ENCODE assay signal across 10 cellular contexts in the genomic region with DNA sequence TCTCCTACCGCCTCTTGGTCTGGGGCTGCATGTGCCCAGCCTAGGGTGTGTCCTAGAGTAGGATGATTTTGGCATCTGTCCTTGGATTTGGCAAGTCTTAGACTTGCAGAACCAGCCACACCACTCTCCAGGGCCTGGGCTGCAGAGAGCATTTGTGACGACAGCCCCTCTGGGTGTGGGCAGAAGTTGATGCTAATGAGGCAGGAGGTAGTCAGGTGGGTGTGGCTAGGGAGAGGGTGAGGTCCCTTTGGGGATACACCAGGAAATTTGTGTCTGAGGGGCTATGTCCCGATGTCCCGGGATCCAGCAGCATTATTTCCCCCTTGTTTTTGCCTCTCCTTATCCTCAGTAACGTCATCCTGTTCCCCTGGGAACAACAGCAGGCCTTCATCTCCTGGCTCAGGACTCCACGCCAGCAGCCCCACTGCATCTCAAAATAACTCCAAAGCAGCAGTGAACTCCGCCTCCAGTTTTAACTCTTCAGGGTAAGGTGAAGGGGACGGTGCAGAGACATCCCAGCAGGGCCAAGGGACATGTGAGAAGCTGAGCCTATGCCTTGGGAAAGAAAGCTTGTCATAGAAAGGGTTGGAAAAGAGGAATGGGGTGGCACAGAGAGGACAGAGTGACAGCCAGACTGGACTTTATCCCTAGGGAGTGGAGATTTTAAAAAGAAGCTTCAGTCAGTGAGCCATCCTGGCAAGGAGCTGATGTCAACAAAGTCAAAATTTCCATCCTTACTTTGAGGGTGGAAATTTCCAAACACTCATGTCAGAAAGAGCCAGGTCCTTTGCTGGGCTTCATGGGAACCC. TPM values are rescaled to one million over a fixed set of nuclear protein-coding genes. Genes with fewer than 3 reads are reported as not detected.
DNase-seq lines count a peak whose midpoint lies in the region; ATAC-seq and TF ChIP-seq lines count a peak whose summit lies in the region.
"Had no signal": no experiment of that assay in that cellular context is flagged by ENCODE, and none has a peak within 500 bp of the region (broad histone marks: within the 10 kb centered on the region; RNA-seq: fewer than 3 reads in every experiment).

No MANE protein-coding gene starts in this region.

- 11 to 12% methylated on average over 8 of the region's 8 CpGs for WGBS in esophagus, 2 donors

- H3K4me1 ChIP-seq in esophagus (ENCODE audit: control insufficient read depth in 2 of 2, insufficient read depth in 2 of 2, low read length in 1 of 2) (peaks cover 0 to 10% of the 10 kb centered on the region in 2 donors), vagina (peaks cover 22% of the 10 kb centered on the region)

- H3K27ac ChIP-seq in esophagus (ENCODE audit: low read depth in 2 of 2, low read length in 1 of 2): peak overlapping the region; percentile 66 to 89
- H3K27ac ChIP-seq in vagina: peak overlapping the region; percentile 83
- no peak overlapping the region for H3K27ac ChIP-seq in brain microvascular endothelial cell

- TF ChIP-seq POLR2A in vagina (IDR thresholded peaks at IDR 0.05): no peak

- intact Hi-C loops in vagina (cut with DNase I): no loop called here

- H3K27me3 ChIP-seq in esophagus (ENCODE audit: control insufficient read depth in 1 of 2, insufficient read depth in 2 of 2, low read length in 2 of 2): no peaks in the 10 kb centered on the region
- H3K27me3 ChIP-seq in vagina: no peaks in the 10 kb centered on the region
- no peaks in the 10 kb centered on the region for H3K27me3 ChIP-seq in brain microvascular endothelial cell (replicated peaks)

- H3K4me3 ChIP-seq in esophagus (ENCODE audit: low read depth in 1 of 2, low read length in 2 of 2): peak overlapping the region; percentile 26 to 29
- H3K4me3 ChIP-seq in vagina: peak overlapping the region; percentile 25 to 31
- H3K4me3 ChIP-seq in brain microvascular endothelial cell (ENCODE audit: low read depth, low read length): no peak overlapping the region

- H3K4me1 Mint-ChIP-seq in mesothelial cell of epicardium: peaks cover 28% of the 10 kb centered on the region

- H3K4me3 Mint-ChIP-seq in mesothelial cell of epicardium: no peak overlapping the region
- H3K4me3 Mint-ChIP-seq: activated naive CD8-positive, alpha-beta T cell had no signal

- in situ Hi-C loops in brain microvascular endothelial cell (cut with HindIII; ENCODE audit: low pct_ligation_motif_present, low sequenced_read_pairs): no loop called here

- DNase-seq in SIG-M5 treated with dmso at 0.1 percent for 504 hours (lab: John Stamatoyannopoulos, UW; ENCODE audit: unreplicated experiment): peak; percentile 33
- no peak for DNase-seq in SIG-M5 (lab: John Stamatoyannopoulos, UW)
- DNase-seq in mesothelial cell of epicardium (ENCODE audit: low spot score in 2 of 2, unreplicated experiment in 2 of 2): no peak
- DNase-seq in vagina (ENCODE audit: extremely low spot score in 2 of 2): no peak
- no peak for DNase-seq in activated CD4-positive, CD25-positive, alpha-beta regulatory T cell treated with anti-CD3 and anti-CD28 coated beads, Interleukin-2, amount 50 U/mL, for 72 hours
- DNase-seq in brain microvascular endothelial cell: no peak
- DNase-seq: NCI-H2107 had no signal

- H3K36me3 Mint-ChIP-seq in mesothelial cell of epicardium: no peaks in the 10 kb centered on the region
- H3K36me3 Mint-ChIP-seq: activated naive CD8-positive, alpha-beta T cell had no signal

- H3K27me3 Mint-ChIP-seq in mesothelial cell of epicardium (ENCODE audit: low read depth): peaks cover 1% of the 10 kb centered on the region

- H3K9me3 Mint-ChIP-seq in mesothelial cell of epicardium: no peaks in the 10 kb centered on the region

- H3K36me3 ChIP-seq in esophagus (ENCODE audit: control insufficient read depth in 2 of 2, insufficient read depth in 2 of 2, low read length in 1 of 2): no peaks in the 10 kb centered on the region
- no peaks in the 10 kb centered on the region for H3K36me3 ChIP-seq in vagina
- no peaks in the 10 kb centered on the region for H3K36me3 ChIP-seq in brain microvascular endothelial cell (replicated peaks)

- no peaks in the 10 kb centered on the region for H3K9me3 ChIP-seq in esophagus (ENCODE audit: control insufficient read depth in 2 of 2, insufficient read depth in 1 of 2, low read depth in 1 of 2, low read length in 1 of 2)
- no peaks in the 10 kb centered on the region for H3K9me3 ChIP-seq in vagina

- peak overlapping the region; percentile 86 for H3K27ac Mint-ChIP-seq in mesothelial cell of epicardium
- H3K27ac Mint-ChIP-seq: activated naive CD8-positive, alpha-beta T cell had no signal

- ATAC-seq in GM19463 (IDR thresholded peaks at IDR 0.05; ENCODE audit: unreplicated experiment): no peak

- TF ChIP-seq CTCF in mesothelial cell of epicardium (IDR thresholded peaks at IDR 0.05; ENCODE audit: unreplicated experiment): no peak
- TF ChIP-seq CTCF in vagina (IDR thresholded peaks at IDR 0.05): no peak
- TF ChIP-seq CTCF in brain microvascular endothelial cell (IDR thresholded peaks at IDR 0.05; ENCODE audit: low read depth, low read length, missing control alignments): no peak

RNA-seq across cellular contexts. Expression of a gene that starts 8.0 kb away (rescaled TPM):
- polyA plus RNA-seq in esophagus: under 1 TPM; 0.55 to 0.76 TPM
- total RNA-seq in mesothelial cell of epicardium (15.3 to 15.7 TPM (median 15.6 TPM) in 3 replicates), vagina (3.7 TPM)

RNA-seq across cellular contexts. Expression of a gene that starts 19.1 kb away (rescaled TPM):
- polyA plus RNA-seq in esophagus: 10 to 100 TPM; 15.3 to 17.9 TPM
- total RNA-seq in mesothelial cell of epicardium: 83.0 to 86.0 TPM (median 85.2 TPM) in 3 replicates
- total RNA-seq in vagina: 106 TPM
